Comparison of ENCODE assay signal across 11 cellular contexts in the genomic region with DNA sequence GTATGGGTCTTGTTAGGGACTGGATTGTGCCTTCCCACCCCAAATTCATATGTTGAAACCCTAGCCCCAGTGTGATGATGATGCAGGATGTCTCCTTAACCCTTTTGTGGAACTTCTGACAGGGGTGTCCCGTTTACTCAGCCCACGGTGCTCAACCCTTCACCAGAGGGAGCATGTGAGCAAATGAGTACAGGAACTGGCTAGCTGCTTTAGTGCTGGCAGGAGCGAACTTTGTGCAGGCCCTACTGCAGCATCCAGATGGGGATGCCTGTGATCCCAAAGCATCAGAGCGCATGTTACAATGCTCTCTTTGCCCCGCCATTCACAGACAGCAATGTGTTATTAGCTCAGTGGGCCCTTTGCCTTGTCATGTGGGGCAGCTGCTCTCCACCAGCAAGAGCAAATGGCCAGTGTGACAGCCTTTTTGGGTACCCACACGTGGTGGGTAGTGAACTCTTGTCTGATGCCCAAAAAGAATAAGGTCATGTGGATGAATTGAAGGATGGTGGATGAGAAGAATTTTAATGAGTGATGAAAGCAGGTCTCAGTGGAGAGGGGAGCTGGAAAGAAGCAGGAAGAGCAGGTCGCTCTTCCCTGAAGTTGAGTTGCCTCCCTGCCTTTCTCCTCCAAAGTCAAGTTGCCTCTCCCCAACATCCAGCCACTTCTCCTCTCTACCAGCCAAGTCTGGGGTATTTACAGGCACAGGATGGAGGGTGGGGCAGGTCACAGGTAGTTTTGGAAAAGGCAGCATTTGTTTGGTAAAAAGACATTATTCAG.
A peak's percentile ranks its signal among the peaks of the same experiment; 100 is the strongest.
DNase-seq lines count a peak whose midpoint lies in the region; ATAC-seq, FAIRE-seq and TF ChIP-seq lines count a peak whose summit lies in the region.
"Had no signal": no experiment of that assay in that cellular context is flagged by ENCODE, and none has a peak within 500 bp of the region (broad histone marks: within the 10 kb centered on the region; RNA-seq: fewer than 3 reads in every experiment).

No MANE protein-coding gene starts in this region.

- CTCF ChIA-PET in A549 (lab: Yijun Ruan, JAX) (interaction anchor here (0.5 to 3.7 kb wide), 5 partner anchors 27 to 369 kb away, joined by 3 to 32 read pairs (median 3); no protein-coding TSS in a partner anchor), SK-N-SH (lab: Yijun Ruan, JAX) (interaction anchor here (1.1 to 6.6 kb wide), 2 partner anchors 26 to 345 kb away, joined by 4 to 42 read pairs; no protein-coding TSS in a partner anchor)

- H3K4me2 ChIP-seq in A549: no peak overlapping the region
- no peak overlapping the region for H3K4me2 ChIP-seq in SK-N-SH

- no peak overlapping the region for H3K27ac ChIP-seq in A549
- no peak overlapping the region for H3K27ac ChIP-seq in SK-N-SH (ENCODE audit: low read depth in 2 of 2, low read length in 1 of 2)
- no peak overlapping the region for H3K27ac ChIP-seq in left ventricle myocardium inferior (replicated peaks)
- no peak overlapping the region for H3K27ac ChIP-seq in transverse colon
- H3K27ac ChIP-seq: spleen had no signal

- TF ChIP-seq RAD21 in A549 (conservative IDR thresholded peaks at IDR 0.05 in 1 of 2, IDR thresholded peaks at IDR 0.05 in 1 of 2) (peak; percentile 27 to 43; a peak in 2 of 5 replicates), SK-N-SH (IDR thresholded peaks at IDR 0.05; ENCODE audit: low read length) (peak; percentile 27)

- H3K4me3 ChIP-seq in A549 (no peak overlapping the region), SK-N-SH (ENCODE audit: low read depth in 2 of 2, low read length in 1 of 2) (no peak overlapping the region), left ventricle myocardium inferior (no peak overlapping the region), transverse colon (no peak overlapping the region)
- H3K4me3 ChIP-seq: BLaER1 treated with 17β-estradiol and CSF1 and Interleukin-3, amounts not matched to agents 10 nM and 100 nM; spleen had no signal

- POLR2A ChIA-PET in A549 (lab: Yijun Ruan, JAX): no interaction called here
- POLR2A ChIA-PET in SK-N-SH (lab: Yijun Ruan, JAX): no interaction called here

- H3K9me3 ChIP-seq in A549: no peaks in the 10 kb centered on the region
- H3K9me3 ChIP-seq in SK-N-SH: no peaks in the 10 kb centered on the region
- H3K9me3 ChIP-seq in left ventricle myocardium inferior (replicated peaks): no peaks in the 10 kb centered on the region
- no peaks in the 10 kb centered on the region for H3K9me3 ChIP-seq in transverse colon
- H3K9me3 ChIP-seq: spleen had no signal

- no peaks in the 10 kb centered on the region for H3K79me2 ChIP-seq in SK-N-SH (ENCODE audit: insufficient read depth)

- WGBS in A549 (ENCODE audit: missing lambda C conversion rate): 45% methylated on average over 6 of the region's 7 CpGs
- whole genome bisulfite sequencing in SK-N-SH (ENCODE audit: low lambda C conversion rate): 62% methylated on average over 5 of the region's 7 CpGs
- WGBS in transverse colon (ENCODE audit: low coverage in 1 of 2), 2 donors: 60 to 100% methylated on average over 1 to 7 of the region's 7 CpGs

- TF ChIP-seq POLR2A in A549 (IDR thresholded peaks at IDR 0.05; ENCODE audit: low read length): no peak
- no peak for TF ChIP-seq POLR2A in transverse colon (IDR thresholded peaks at IDR 0.05)

- TF ChIP-seq CTCF in A549 (IDR thresholded peaks at IDR 0.05) (no peak; the same call in 2 of the 3 replicates), GM12873 (IDR thresholded peaks at IDR 0.05; ENCODE audit: insufficient read depth, low read depth, low read length, missing control alignments) (peak; percentile 29), SK-N-SH (IDR thresholded peaks at IDR 0.05) (no peak), left ventricle myocardium inferior (IDR thresholded peaks at IDR 0.05; ENCODE audit: borderline replicate concordance) (peak; percentile 38), transverse colon (IDR thresholded peaks at IDR 0.05) (no peak)

- no peaks in the 10 kb centered on the region for H4K20me1 ChIP-seq in SK-N-SH (ENCODE audit: insufficient read depth)
- H4K20me1 ChIP-seq: BLaER1 treated with 17β-estradiol and CSF1 and Interleukin-3, amounts not matched to agents 10 nM and 100 nM had no signal

- in situ Hi-C loops in transverse colon (cut with MboI; ENCODE audit: low pct_ligation_motif_present in 1 of 4, low pct_unique_long_range_greater_than_20kb in 1 of 4, low sequenced_read_pairs in 3 of 4): loop anchor here in 1 of 4 donors (10.0 kb wide), 1 partner anchor 348 kb away; no protein-coding TSS in a partner anchor

- H3K9ac ChIP-seq in SK-N-SH: no peak overlapping the region
- H3K9ac ChIP-seq: BLaER1 treated with 17β-estradiol and CSF1 and Interleukin-3, amounts not matched to agents 10 nM and 100 nM had no signal

- intact Hi-C loops in left ventricle myocardium inferior (cut with micrococcal nuclease): no loop called here
- intact Hi-C loops in transverse colon (cut with DNase I; ENCODE audit: low total_unique reads): no loop called here

- H3K36me3 ChIP-seq in SK-N-SH (replicated peaks in 1 of 2; ENCODE audit: control insufficient read depth in 1 of 2, insufficient read depth in 2 of 2, low read length in 1 of 2) (no peaks in the 10 kb centered on the region), left ventricle myocardium inferior (no peaks in the 10 kb centered on the region), transverse colon (no peaks in the 10 kb centered on the region)
- H3K36me3 ChIP-seq: BLaER1 treated with 17β-estradiol and CSF1 and Interleukin-3, amounts not matched to agents 10 nM and 100 nM; spleen had no signal

- no peaks in the 10 kb centered on the region for H3F3A ChIP-seq in SK-N-SH (replicated peaks; ENCODE audit: insufficient read depth)

- H3K4me1 ChIP-seq in A549: no peaks in the 10 kb centered on the region
- no peaks in the 10 kb centered on the region; a peak in 1 of 4 replicates for H3K4me1 ChIP-seq in SK-N-SH (ENCODE audit: control insufficient read depth in 1 of 2, insufficient read depth in 2 of 2, low read depth in 1 of 2, low read length in 1 of 2)
- no peaks in the 10 kb centered on the region for H3K4me1 ChIP-seq in left ventricle myocardium inferior
- no peaks in the 10 kb centered on the region for H3K4me1 ChIP-seq in transverse colon
- H3K4me1 ChIP-seq: spleen had no signal

- DNase-seq in A549 (ENCODE audit: low read depth in 1 of 2, low spot score in 1 of 2) (peak; percentile 10 to 17), SK-N-SH (no peak), left ventricle myocardium inferior (no peak), transverse colon (no peak), AG08395 (ENCODE audit: low spot score) (no peak), OCI-M2 (lab: John Stamatoyannopoulos, UW; ENCODE audit: unreplicated experiment) (no peak)
- DNase-seq: spleen had no signal

- H3K9me2 ChIP-seq in SK-N-SH: no peaks in the 10 kb centered on the region

- peak; percentile 70 to 81; a peak in 5 of 6 replicates for ATAC-seq in A549
- no peak for ATAC-seq in HG02852 (IDR thresholded peaks at IDR 0.05; ENCODE audit: unreplicated experiment)

- TF ChIP-seq EP300 in A549 (IDR thresholded peaks at IDR 0.05) (no peak), SK-N-SH (IDR thresholded peaks at IDR 0.05; ENCODE audit: borderline replicate concordance in 1 of 2, low read depth in 1 of 2, low read length in 1 of 2) (no peak), transverse colon (IDR thresholded peaks at IDR 0.05; ENCODE audit: low read depth) (no peak)

- H3K27me3 ChIP-seq in SK-N-SH (ENCODE audit: insufficient read depth): no peaks in the 10 kb centered on the region
- no peaks in the 10 kb centered on the region for H3K27me3 ChIP-seq in left ventricle myocardium inferior (ENCODE audit: low read depth)
- no peaks in the 10 kb centered on the region for H3K27me3 ChIP-seq in transverse colon
- H3K27me3 ChIP-seq: BLaER1 treated with 17β-estradiol and CSF1 and Interleukin-3, amounts not matched to agents 10 nM and 100 nM; spleen had no signal

- FAIRE-seq in A549 (lab: Jason Lieb, UNC): no peak
- FAIRE-seq: RCC 7860 had no signal

- H2AFZ ChIP-seq in SK-N-SH (ENCODE audit: low read depth): no peak overlapping the region

TF ChIP-seq in A549, 52 proteins besides CTCF, POLR2A, EP300 and RAD21:
- TF ChIP-seq SMC3 (IDR thresholded peaks at IDR 0.05) (peak; percentile 36; the same call in 2 of the 3 replicates), RNF2 (IDR thresholded peaks at IDR 0.05; ENCODE audit: borderline replicate concordance, low read depth) (no peak)

TF ChIP-seq in SK-N-SH, 30 proteins besides CTCF, POLR2A, EP300 and RAD21 (continues in another document):
- no peak for TF ChIP-seq YY1 (IDR thresholded peaks at IDR 0.05; ENCODE audit: low read depth)
- no peak for TF ChIP-seq RFX5 (IDR thresholded peaks at IDR 0.05; ENCODE audit: low read length)
- TF ChIP-seq FOXJ3 (CRISPR knock-in tag; IDR thresholded peaks at IDR 0.05): no peak
- no peak for TF ChIP-seq GATA2 (CRISPR knock-in tag; IDR thresholded peaks at IDR 0.05)
- TF ChIP-seq SMC3 (IDR thresholded peaks at IDR 0.05; ENCODE audit: low read depth, low read length): no peak
- TF ChIP-seq GABPA (IDR thresholded peaks at IDR 0.05; ENCODE audit: low read depth): no peak
- no peak for TF ChIP-seq FOXM1 (IDR thresholded peaks at IDR 0.05; ENCODE audit: low read depth)
- TF ChIP-seq, protein P1, sequence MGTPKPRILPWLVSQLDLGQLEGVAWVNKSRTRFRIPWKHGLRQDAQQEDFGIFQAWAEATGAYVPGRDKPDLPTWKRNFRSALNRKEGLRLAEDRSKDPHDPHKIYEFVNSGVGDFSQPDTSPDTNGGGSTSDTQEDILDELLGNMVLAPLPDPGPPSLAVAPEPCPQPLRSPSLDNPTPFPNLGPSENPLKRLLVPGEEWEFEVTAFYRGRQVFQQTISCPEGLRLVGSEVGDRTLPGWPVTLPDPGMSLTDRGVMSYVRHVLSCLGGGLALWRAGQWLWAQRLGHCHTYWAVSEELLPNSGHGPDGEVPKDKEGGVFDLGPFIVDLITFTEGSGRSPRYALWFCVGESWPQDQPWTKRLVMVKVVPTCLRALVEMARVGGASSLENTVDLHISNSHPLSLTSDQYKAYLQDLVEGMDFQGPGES (IDR thresholded peaks at IDR 0.05; ENCODE audit: low read depth, low read length): no peak
- no peak for TF ChIP-seq TCF12 (IDR thresholded peaks at IDR 0.05)
- no peak for TF ChIP-seq MEF2A (IDR thresholded peaks at IDR 0.05; ENCODE audit: borderline replicate concordance, low read depth)
- TF ChIP-seq, protein P2, sequence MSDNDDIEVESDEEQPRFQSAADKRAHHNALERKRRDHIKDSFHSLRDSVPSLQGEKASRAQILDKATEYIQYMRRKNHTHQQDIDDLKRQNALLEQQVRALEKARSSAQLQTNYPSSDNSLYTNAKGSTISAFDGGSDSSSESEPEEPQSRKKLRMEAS (IDR thresholded peaks at IDR 0.05; ENCODE audit: low read depth): no peak
- TF ChIP-seq JUND (IDR thresholded peaks at IDR 0.05): no peak
- TF ChIP-seq ELF1 (IDR thresholded peaks at IDR 0.05): no peak
- TF ChIP-seq NFIC (IDR thresholded peaks at IDR 0.05; ENCODE audit: borderline replicate concordance): no peak
- no peak for TF ChIP-seq SIN3A (IDR thresholded peaks at IDR 0.05; ENCODE audit: borderline replicate concordance, low read depth, low read length)
- no peak for TF ChIP-seq POLR2AphosphoS5 (IDR thresholded peaks at IDR 0.05; ENCODE audit: low read depth, low read length)

Comparison
In these comparisons a context has a peak if more than half of its experiments do, and no peak if none do; other contexts are left out.
1. DNase-seq: peak in A549 (2 of 2); none in SK-N-SH (single experiment), left ventricle myocardium inferior (single experiment), transverse colon (single experiment), AG08395 (single experiment) and OCI-M2 (single experiment).
2. CTCF ChIP-seq: peak in GM12873 (single experiment) and left ventricle myocardium inferior (single experiment); none in A549 (single experiment), SK-N-SH (single experiment) and transverse colon (0 of 5).